ENCODE assay signal across 10 cellular contexts in the genomic region with DNA sequence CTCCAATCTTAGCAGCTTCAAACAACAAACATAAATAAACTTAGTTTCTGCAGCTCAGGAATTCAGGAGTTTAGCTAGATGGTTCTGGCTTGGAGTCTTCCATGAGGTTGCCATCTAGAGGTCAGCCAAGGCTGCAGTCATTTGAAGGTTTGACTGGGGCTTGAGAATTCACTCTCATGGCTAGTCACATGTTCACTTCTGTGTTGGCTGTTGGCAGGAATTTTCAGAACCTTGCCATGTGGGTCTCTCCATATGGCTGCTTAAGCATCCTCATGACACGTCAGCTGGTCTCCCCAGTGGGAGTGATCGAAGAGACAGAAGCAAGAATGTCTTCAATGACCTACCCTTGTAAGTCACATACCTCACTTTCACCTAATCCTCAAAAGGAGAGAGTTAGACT.
A peak's percentile ranks its signal among the peaks of the same experiment; 100 is the strongest.
DNase-seq lines count a peak whose midpoint lies in the region; ATAC-seq, FAIRE-seq and TF ChIP-seq lines count a peak whose summit lies in the region.
"Had no signal": no experiment of that assay in that cellular context is flagged by ENCODE, and none has a peak within 500 bp of the region (broad histone marks: within the 10 kb centered on the region; RNA-seq: fewer than 3 reads in every experiment).

No MANE protein-coding gene starts in this region.

- no peak overlapping the region for H3K4me2 ChIP-seq in Karpas-422 (ENCODE audit: low read depth, low read length, poor library complexity, severe bottlenecking)
- H3K4me2 ChIP-seq in HepG2 (ENCODE audit: low read depth, low read length) = no peak overlapping the region

- no peaks in the 10 kb centered on the region for H3K79me2 ChIP-seq in Karpas-422 (ENCODE audit: low read length)
- H3K79me2 ChIP-seq in HepG2 (ENCODE audit: insufficient read depth, low read length) = no peaks in the 10 kb centered on the region

- H3K9ac ChIP-seq in Karpas-422 (ENCODE audit: low read length) (no peak overlapping the region), HepG2 (ENCODE audit: insufficient read depth, low read depth, low read length) (no peak overlapping the region)

- H2AFZ ChIP-seq in Karpas-422 (ENCODE audit: low read length) (no peak overlapping the region), HepG2 (ENCODE audit: low read length) (no peak overlapping the region)

- H3K9me2 ChIP-seq in Karpas-422 (replicated peaks; ENCODE audit: insufficient read depth, low read length) = no peaks in the 10 kb centered on the region; the same call in 1 of the 2 replicates

- H3K27me3 ChIP-seq in Karpas-422 (ENCODE audit: low read length) = no peaks in the 10 kb centered on the region
- H3K27me3 ChIP-seq in body of pancreas = no peaks in the 10 kb centered on the region
- H3K27me3 ChIP-seq in HepG2 (ENCODE audit: control insufficient read depth in 1 of 2, insufficient read depth in 2 of 2, low read length in 2 of 2) = no peaks in the 10 kb centered on the region

- H3K27ac ChIP-seq in Karpas-422 (ENCODE audit: low read length) (no peak overlapping the region), body of pancreas (no peak overlapping the region), HepG2 (ENCODE audit: extremely low read length, insufficient read depth, low read length) (no peak overlapping the region)

- no peak for TF ChIP-seq RAD21 in HepG2 (CRISPR knock-in tag; IDR thresholded peaks at IDR 0.05)

- intact Hi-C loops in body of pancreas (cut with DNase I) (no loop called here), HepG2 (cut with micrococcal nuclease; ENCODE audit: unreplicated experiment) (no loop called here)

- POLR2A ChIA-PET in HepG2 (lab: Yijun Ruan, JAX) = no interaction called here

- TF ChIP-seq EP300 in HepG2 (IDR thresholded peaks at IDR 0.05; ENCODE audit: low read depth in 2 of 2, low read length in 2 of 2) (no peak), HepG2 (CRISPR knock-in tag; IDR thresholded peaks at IDR 0.05; ENCODE audit: borderline replicate concordance) (no peak)

- 67 to 91% methylated on average over 2 of the region's 2 CpGs for WGBS in body of pancreas, 2 donors
- WGBS in HepG2 (ENCODE audit: low lambda C conversion rate) = 0% methylated on average over 2 of the region's 2 CpGs

- H3K4me1 ChIP-seq in Karpas-422 (ENCODE audit: low read length) (no peaks in the 10 kb centered on the region), body of pancreas (no peaks in the 10 kb centered on the region), HepG2 (ENCODE audit: insufficient read depth, low read length) (no peaks in the 10 kb centered on the region)

- TF ChIP-seq CTCF in D721Med (IDR thresholded peaks at IDR 0.05; ENCODE audit: insufficient read depth, missing control alignments) (peak; percentile 36), body of pancreas (IDR thresholded peaks at IDR 0.05) (peak in 6 of 7 experiments; percentile 28 to 50 (median 37)), HepG2 (CRISPR knock-in tag; IDR thresholded peaks at IDR 0.05) (0 out of 2 replicates have a peak, but pooled peaks have one; percentile 25)

- FAIRE-seq in D721Med (lab: Jason Lieb, UNC) (no peak), HepG2 (lab: Jason Lieb, UNC) (peak; percentile 65), HTR-8/SVneo (lab: Jason Lieb, UNC) (no peak)

- H4K20me1 ChIP-seq in Karpas-422 (ENCODE audit: insufficient read depth, low read depth, low read length) (no peaks in the 10 kb centered on the region), HepG2 (ENCODE audit: insufficient read depth, low read length) (no peaks in the 10 kb centered on the region)

- no peaks in the 10 kb centered on the region for H3K36me3 ChIP-seq in Karpas-422 (ENCODE audit: insufficient read depth, low read length)
- H3K36me3 ChIP-seq in body of pancreas (replicated peaks in 1 of 2; ENCODE audit: insufficient read depth in 1 of 2, low read depth in 2 of 2) = no peaks in the 10 kb centered on the region
- no peaks in the 10 kb centered on the region for H3K36me3 ChIP-seq in HepG2 (replicated peaks in 1 of 2; ENCODE audit: control insufficient read depth in 1 of 2, insufficient read depth in 2 of 2, low read length in 2 of 2)

- ATAC-seq in body of pancreas (no peak), HepG2 (peak; percentile 49; the same call in 2 of the 3 replicates), GM21723 (IDR thresholded peaks at IDR 0.05; ENCODE audit: unreplicated experiment) (no peak)

- in situ Hi-C loops in HepG2 (cut with HindIII; ENCODE audit: extremely low pct_ligation_motif_present, low pct_unique_long_range_greater_than_20kb) = no loop called here

- CTCF ChIA-PET in HepG2 (lab: Yijun Ruan, JAX; ENCODE audit: low intra/inter-chr PET ratio, low total read pairs) = no interaction called here

- H3K4me3 ChIP-seq in Karpas-422 (ENCODE audit: low read length) (no peak overlapping the region), body of pancreas (no peak overlapping the region), HepG2 (replicated peaks in 1 of 3; ENCODE audit: insufficient read depth in 1 of 3, low read depth in 2 of 3, low read length in 3 of 3) (no peak overlapping the region)

- BruUV-seq in HepG2 (replicated peaks; lab: Mats Ljungman, UMichigan) = no TSS peak

- H3K9me3 ChIP-seq in Karpas-422 (ENCODE audit: low read length) (no peaks in the 10 kb centered on the region; the same call in 1 of the 2 replicates), body of pancreas (peaks cover 0 to 6% (median 0%) of the 10 kb centered on the region in 3 donors), HepG2 (ENCODE audit: low read length) (no peaks in the 10 kb centered on the region)

- no peak for DNase-seq in D721Med (ENCODE audit: insufficient read length, low spot score)
- DNase-seq in Karpas-422 = peak; percentile 51
- DNase-seq in body of pancreas = peak in 2 of 4 donors; percentile 19 to 27
- peak; percentile 2 for DNase-seq in HepG2 (ENCODE audit: low spot score)
- no peak for DNase-seq in mucosa of gallbladder (ENCODE audit: low spot score)
- no peak for DNase-seq in NOMO-1 (lab: John Stamatoyannopoulos, UW; ENCODE audit: unreplicated experiment in 2 of 2)
- DNase-seq in HTR-8/SVneo (ENCODE audit: insufficient read length, low spot score) = no peak
- DNase-seq: GF-D8, nucleus accumbens had no signal

- TF ChIP-seq POLR2A in body of pancreas (IDR thresholded peaks at IDR 0.05) (no peak), HepG2 (IDR thresholded peaks at IDR 0.05; ENCODE audit: insufficient read depth in 1 of 2, low read depth in 2 of 2, low read length in 2 of 2) (no peak)

TF ChIP-seq in HepG2, 621 proteins besides CTCF, POLR2A, EP300 and RAD21:
- TF ChIP-seq SNAPC2 (CRISPR knock-in tag; IDR thresholded peaks at IDR 0.05) (no peak), KAT8 (CRISPR knock-in tag; IDR thresholded peaks at IDR 0.05) (no peak), TCF7 (IDR thresholded peaks at IDR 0.05; ENCODE audit: low read depth) (no peak), MZF1 (CRISPR knock-in tag; IDR thresholded peaks at IDR 0.05; ENCODE audit: borderline replicate concordance) (no peak), ZIK1 (CRISPR knock-in tag; IDR thresholded peaks at IDR 0.05; ENCODE audit: borderline replicate concordance, low read depth) (no peak)
- TF ChIP-seq, protein P1, sequence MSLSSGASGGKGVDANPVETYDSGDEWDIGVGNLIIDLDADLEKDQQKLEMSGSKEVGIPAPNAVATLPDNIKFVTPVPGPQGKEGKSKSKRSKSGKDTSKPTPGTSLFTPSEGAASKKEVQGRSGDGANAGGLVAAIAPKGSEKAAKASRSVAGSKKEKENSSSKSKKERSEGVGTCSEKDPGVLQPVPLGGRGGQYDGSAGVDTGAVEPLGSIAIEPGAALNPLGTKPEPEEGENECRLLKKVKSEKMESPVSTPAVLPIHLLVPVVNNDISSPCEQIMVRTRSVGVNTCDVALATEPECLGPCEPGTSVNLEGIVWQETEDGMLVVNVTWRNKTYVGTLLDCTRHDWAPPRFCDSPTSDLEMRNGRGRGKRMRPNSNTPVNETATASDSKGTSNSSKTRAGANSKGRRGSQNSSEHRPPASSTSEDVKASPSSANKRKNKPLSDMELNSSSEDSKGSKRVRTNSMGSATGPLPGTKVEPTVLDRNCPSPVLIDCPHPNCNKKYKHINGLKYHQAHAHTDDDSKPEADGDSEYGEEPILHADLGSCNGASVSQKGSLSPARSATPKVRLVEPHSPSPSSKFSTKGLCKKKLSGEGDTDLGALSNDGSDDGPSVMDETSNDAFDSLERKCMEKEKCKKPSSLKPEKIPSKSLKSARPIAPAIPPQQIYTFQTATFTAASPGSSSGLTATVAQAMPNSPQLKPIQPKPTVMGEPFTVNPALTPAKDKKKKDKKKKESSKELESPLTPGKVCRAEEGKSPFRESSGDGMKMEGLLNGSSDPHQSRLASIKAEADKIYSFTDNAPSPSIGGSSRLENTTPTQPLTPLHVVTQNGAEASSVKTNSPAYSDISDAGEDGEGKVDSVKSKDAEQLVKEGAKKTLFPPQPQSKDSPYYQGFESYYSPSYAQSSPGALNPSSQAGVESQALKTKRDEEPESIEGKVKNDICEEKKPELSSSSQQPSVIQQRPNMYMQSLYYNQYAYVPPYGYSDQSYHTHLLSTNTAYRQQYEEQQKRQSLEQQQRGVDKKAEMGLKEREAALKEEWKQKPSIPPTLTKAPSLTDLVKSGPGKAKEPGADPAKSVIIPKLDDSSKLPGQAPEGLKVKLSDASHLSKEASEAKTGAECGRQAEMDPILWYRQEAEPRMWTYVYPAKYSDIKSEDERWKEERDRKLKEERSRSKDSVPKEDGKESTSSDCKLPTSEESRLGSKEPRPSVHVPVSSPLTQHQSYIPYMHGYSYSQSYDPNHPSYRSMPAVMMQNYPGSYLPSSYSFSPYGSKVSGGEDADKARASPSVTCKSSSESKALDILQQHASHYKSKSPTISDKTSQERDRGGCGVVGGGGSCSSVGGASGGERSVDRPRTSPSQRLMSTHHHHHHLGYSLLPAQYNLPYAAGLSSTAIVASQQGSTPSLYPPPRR (CRISPR knock-in tag; IDR thresholded peaks at IDR 0.05; ENCODE audit: borderline replicate concordance) = no peak

Comparison
In these comparisons a context has a peak if more than half of its experiments do, and no peak if none do; other contexts are left out.
1. DNase-seq: peak in Karpas-422 (single experiment) and HepG2 (single experiment); none in D721Med (single experiment), mucosa of gallbladder (single experiment), NOMO-1 (0 of 2) and HTR-8/SVneo (single experiment).
2. Peak in every context shown above with its lines, with median percentiles within 50 percentile points of each other: CTCF ChIP-seq.